In the genomic region with DNA sequence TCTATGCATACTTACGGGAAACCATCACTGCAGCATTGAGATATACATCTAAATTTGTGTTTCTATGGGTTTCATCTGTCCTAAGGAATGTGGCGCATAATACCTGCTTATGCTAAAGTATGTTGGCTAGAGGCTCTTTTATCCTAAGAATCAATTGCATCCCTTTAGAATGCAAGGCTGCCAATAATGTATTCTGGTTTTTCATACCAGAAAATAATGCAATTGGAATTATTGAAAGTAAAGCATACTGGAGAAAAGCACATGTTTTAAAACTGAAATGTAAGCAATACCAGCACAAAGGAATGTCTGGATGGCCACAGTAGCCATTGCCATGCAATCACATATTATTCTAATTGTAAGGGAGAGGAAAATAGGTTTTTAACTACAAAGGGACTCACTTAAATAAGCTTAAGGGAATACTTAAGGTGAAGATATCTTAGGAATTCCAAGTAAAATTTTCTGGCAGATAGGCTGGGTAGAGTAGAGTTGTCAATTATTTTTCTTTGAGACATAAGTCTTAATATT, we compare ENCODE assay signal across 16 cellular contexts.
DNase-seq lines count a peak whose midpoint lies in the region; ATAC-seq and TF ChIP-seq lines count a peak whose summit lies in the region.
"Had no signal": no experiment of that assay in that cellular context is flagged by ENCODE, and none has a peak within 500 bp of the region (broad histone marks: within the 10 kb centered on the region; RNA-seq: fewer than 3 reads in every experiment).

No MANE protein-coding gene starts in this region.

- in situ Hi-C loops in HAP-1 (cut with MboI; ENCODE audit: low sequenced_read_pairs) = no loop called here

- H3K9ac ChIP-seq in smooth muscle cell (ENCODE audit: low read depth) = no peak overlapping the region
- H3K9ac ChIP-seq: KMS-11 had no signal

- H3K4me1 ChIP-seq in HAP-1 (peaks cover 24% of the 10 kb centered on the region), smooth muscle cell (ENCODE audit: low read depth) (peaks cover 9% of the 10 kb centered on the region)
- H3K4me1 ChIP-seq: Caco-2 had no signal

- H3K4me2 ChIP-seq in smooth muscle cell = peak overlapping the region; percentile 12
- H3K4me2 ChIP-seq: KMS-11 had no signal

- no peaks in the 10 kb centered on the region for H3K79me2 ChIP-seq in smooth muscle cell (ENCODE audit: low read depth)

- intact Hi-C loops in left cardiac atrium (cut with DNase I) = no loop called here

- H2AFZ ChIP-seq in smooth muscle cell (ENCODE audit: low read depth) = peak overlapping the region; percentile 16

- H3K9me3 ChIP-seq in HAP-1 = no peaks in the 10 kb centered on the region
- H3K9me3 ChIP-seq in smooth muscle cell (replicated peaks; ENCODE audit: low read depth) = no peaks in the 10 kb centered on the region
- H3K9me3 ChIP-seq: Caco-2 had no signal

- H3K27me3 ChIP-seq in HAP-1 (ENCODE audit: low read depth) (no peaks in the 10 kb centered on the region), smooth muscle cell (ENCODE audit: low read depth) (no peaks in the 10 kb centered on the region)

- H3K27ac ChIP-seq in smooth muscle cell (ENCODE audit: low read depth) = no peak overlapping the region
- H3K27ac ChIP-seq: KMS-11 had no signal

- DNase-seq in HAP-1 (ENCODE audit: low spot score in 2 of 2) (peak; percentile 35 to 94), astrocyte of the hippocampus (ENCODE audit: low read depth, low spot score) (peak; percentile 11), iris pigment epithelial cell (ENCODE audit: low read depth) (peak; percentile 18), smooth muscle cell (lab: John Stamatoyannopoulos, UW; ENCODE audit: unreplicated experiment) (no peak), left cardiac atrium (no peak)
- DNase-seq: Caco-2; CD4-positive, CD25-positive, alpha-beta regulatory T cell; NCI-H1092 treated with DMSO at 0.1 percent for 48 hours; NCI-H2081 treated with DMSO at 0.1 percent for 48 hours; NCI-H524 treated with DMSO at 0.1 percent for 48 hours; SHP77 treated with DMSO at 0.1 percent for 48 hours had no signal

- no peaks in the 10 kb centered on the region for H3K36me3 ChIP-seq in HAP-1 (replicated peaks)
- H3K36me3 ChIP-seq in smooth muscle cell (ENCODE audit: low read depth) = no peaks in the 10 kb centered on the region

- no peak for ATAC-seq in GM21529 (IDR thresholded peaks at IDR 0.05; ENCODE audit: unreplicated experiment)
- ATAC-seq in GM19324 (IDR thresholded peaks at IDR 0.05; ENCODE audit: low FRiP score, unreplicated experiment) = no peak
- no peak for ATAC-seq in left cardiac atrium
- ATAC-seq: HCT116, HepG2 had no signal

- no peaks in the 10 kb centered on the region for H3F3A ChIP-seq in smooth muscle cell (ENCODE audit: low read depth)

- 56% methylated on average over 2 of the region's 2 CpGs for WGBS in smooth muscle cell (ENCODE audit: low lambda C conversion rate)

- TF ChIP-seq CTCF in smooth muscle cell (IDR thresholded peaks at IDR 0.05; ENCODE audit: borderline replicate concordance, insufficient read depth, poor library complexity, severe bottlenecking) = no peak

- H3K4me3 ChIP-seq in HAP-1 (no peak overlapping the region), smooth muscle cell (no peak overlapping the region)

- H4K20me1 ChIP-seq in smooth muscle cell (ENCODE audit: low read depth) = no peaks in the 10 kb centered on the region

Comparison
In these comparisons a context has a peak if more than half of its experiments do, and no peak if none do; other contexts are left out.
1. DNase-seq: peak in HAP-1 (2 of 2), astrocyte of the hippocampus (single experiment) and iris pigment epithelial cell (single experiment); none in smooth muscle cell (single experiment) and left cardiac atrium (single experiment).